8 cellular contexts compared by ENCODE assay signal in the genomic region with DNA sequence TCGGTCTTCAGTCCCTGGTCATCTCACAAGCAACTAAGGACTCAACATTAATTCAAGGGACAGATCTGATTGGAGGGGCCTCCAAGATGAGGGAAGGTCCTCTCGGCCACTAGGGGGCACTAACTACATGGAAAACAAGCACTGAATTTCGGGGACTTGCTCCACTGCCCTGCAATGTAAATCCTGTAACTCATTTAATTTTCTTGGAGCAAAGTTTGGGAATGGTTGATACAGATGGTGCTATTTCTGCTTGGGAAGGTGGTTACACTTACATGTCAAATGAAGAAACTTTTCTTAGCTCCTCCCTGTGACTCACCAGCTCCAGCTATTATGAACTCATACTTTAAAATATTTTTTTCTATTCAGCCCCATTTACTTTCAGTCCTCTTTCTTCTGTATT.
DNase-seq lines count a peak whose midpoint lies in the region; ATAC-seq and TF ChIP-seq lines count a peak whose summit lies in the region.

No MANE protein-coding gene starts in this region.

- H3K4me1 Mint-ChIP-seq in activated CD4-positive, alpha-beta memory T cell treated with anti-CD3 and anti-CD28 coated beads for 36 hours (ENCODE audit: low read depth), result no peaks in the 10 kb centered on the region
- H3K4me1 Mint-ChIP-seq in natural killer cell treated with Interleukin-12 subunit alpha and Interleukin-12 subunit beta and Interleukin-15 and Interleukin-18, amount 100 ng/mL, for 72 hours (ENCODE audit: low read depth in 2 of 2), result no peaks in the 10 kb centered on the region

- CTCF ChIA-PET in activated CD4-positive, alpha-beta memory T cell treated with anti-CD3 and anti-CD28 coated beads for 36 hours (lab: Charles Lee), result interaction anchor here (0.6 to 4.7 kb wide), 10 partner anchors 8 to 448 kb away, joined by 3 to 34 read pairs (median 4); no protein-coding TSS in a partner anchor

- TF ChIP-seq CTCF in C4-2B (conservative IDR thresholded peaks at IDR 0.05) (peak; percentile 88), tibial nerve (IDR thresholded peaks at IDR 0.05) (peak; percentile 44 to 60 (median 49))

- ATAC-seq in GM21723 (IDR thresholded peaks at IDR 0.05; ENCODE audit: unreplicated experiment), result peak; percentile 54
- ATAC-seq in natural killer cell treated with Interleukin-12 subunit alpha and Interleukin-12 subunit beta and Interleukin-15 and Interleukin-18, amount 100 ng/mL, for 72 hours, result no peak
- no peak for ATAC-seq in GM18502 (IDR thresholded peaks at IDR 0.05; ENCODE audit: poor library complexity, unreplicated experiment)

- no peaks in the 10 kb centered on the region for H3K9me3 Mint-ChIP-seq in activated CD4-positive, alpha-beta memory T cell treated with anti-CD3 and anti-CD28 coated beads for 36 hours
- H3K9me3 Mint-ChIP-seq in natural killer cell treated with Interleukin-12 subunit alpha and Interleukin-12 subunit beta and Interleukin-15 and Interleukin-18, amount 100 ng/mL, for 72 hours, result no peaks in the 10 kb centered on the region

- peaks cover 3% of the 10 kb centered on the region for H3K27me3 Mint-ChIP-seq in activated CD4-positive, alpha-beta memory T cell treated with anti-CD3 and anti-CD28 coated beads for 36 hours
- peaks cover 10 to 21% of the 10 kb centered on the region in 2 donors for H3K27me3 Mint-ChIP-seq in natural killer cell treated with Interleukin-12 subunit alpha and Interleukin-12 subunit beta and Interleukin-15 and Interleukin-18, amount 100 ng/mL, for 72 hours

- no peak overlapping the region for H3K27ac ChIP-seq in C4-2B
- H3K27ac ChIP-seq in tibial nerve, result no peak overlapping the region

- H3K27me3 ChIP-seq in tibial nerve, result no peaks in the 10 kb centered on the region

- intact Hi-C loops in activated CD4-positive, alpha-beta memory T cell treated with anti-CD3 and anti-CD28 coated beads for 36 hours (cut with micrococcal nuclease), result loop anchor here (1.0 kb wide), 2 partner anchors 193 to 197 kb away; no protein-coding TSS in a partner anchor

- no peaks in the 10 kb centered on the region for H3K36me3 ChIP-seq in tibial nerve

- H3K4me3 Mint-ChIP-seq in activated CD4-positive, alpha-beta memory T cell treated with anti-CD3 and anti-CD28 coated beads for 36 hours, result no peak overlapping the region
- no peak overlapping the region for H3K4me3 Mint-ChIP-seq in natural killer cell treated with Interleukin-12 subunit alpha and Interleukin-12 subunit beta and Interleukin-15 and Interleukin-18, amount 100 ng/mL, for 72 hours

- no peaks in the 10 kb centered on the region for H3K9me3 ChIP-seq in tibial nerve

- no peaks in the 10 kb centered on the region for H3K36me3 Mint-ChIP-seq in activated CD4-positive, alpha-beta memory T cell treated with anti-CD3 and anti-CD28 coated beads for 36 hours
- H3K36me3 Mint-ChIP-seq in natural killer cell treated with Interleukin-12 subunit alpha and Interleukin-12 subunit beta and Interleukin-15 and Interleukin-18, amount 100 ng/mL, for 72 hours, result no peaks in the 10 kb centered on the region

- 22 to 23% methylated on average over 3 of the region's 3 CpGs for WGBS in tibial nerve, 2 donors

- no peak for TF ChIP-seq POLR2A in tibial nerve (IDR thresholded peaks at IDR 0.05)

- peak; percentile 59 for DNase-seq in NCI-H526 treated with DMSO at 0.1 percent for 48 hours (lab: John Stamatoyannopoulos, UW)
- DNase-seq in activated CD4-positive, alpha-beta memory T cell treated with anti-CD3 and anti-CD28 coated beads for 36 hours, result peak; percentile 65
- peak; percentile 49 for DNase-seq in epidermal melanocyte (ENCODE audit: insufficient read length, low spot score)
- DNase-seq in natural killer cell treated with Interleukin-12 subunit alpha and Interleukin-12 subunit beta and Interleukin-15 and Interleukin-18, amount 100 ng/mL, for 72 hours (ENCODE audit: low spot score), result peak; percentile 66
- DNase-seq in tibial nerve (ENCODE audit: low spot score in 2 of 2), result peak; percentile 24 to 70

- H3K4me1 ChIP-seq in tibial nerve, result no peaks in the 10 kb centered on the region

- POLR2A ChIA-PET in activated CD4-positive, alpha-beta memory T cell treated with anti-CD3 and anti-CD28 coated beads for 36 hours (lab: Charles Lee), result no interaction called here

- H3K4me3 ChIP-seq in tibial nerve, result no peak overlapping the region

- TF ChIP-seq EP300 in tibial nerve (IDR thresholded peaks at IDR 0.05), result no peak

- H3K27ac Mint-ChIP-seq in activated CD4-positive, alpha-beta memory T cell treated with anti-CD3 and anti-CD28 coated beads for 36 hours, result no peak overlapping the region
- H3K27ac Mint-ChIP-seq in natural killer cell treated with Interleukin-12 subunit alpha and Interleukin-12 subunit beta and Interleukin-15 and Interleukin-18, amount 100 ng/mL, for 72 hours, result no peak overlapping the region
